8 cellular contexts compared by ENCODE assay signal in the genomic region with DNA sequence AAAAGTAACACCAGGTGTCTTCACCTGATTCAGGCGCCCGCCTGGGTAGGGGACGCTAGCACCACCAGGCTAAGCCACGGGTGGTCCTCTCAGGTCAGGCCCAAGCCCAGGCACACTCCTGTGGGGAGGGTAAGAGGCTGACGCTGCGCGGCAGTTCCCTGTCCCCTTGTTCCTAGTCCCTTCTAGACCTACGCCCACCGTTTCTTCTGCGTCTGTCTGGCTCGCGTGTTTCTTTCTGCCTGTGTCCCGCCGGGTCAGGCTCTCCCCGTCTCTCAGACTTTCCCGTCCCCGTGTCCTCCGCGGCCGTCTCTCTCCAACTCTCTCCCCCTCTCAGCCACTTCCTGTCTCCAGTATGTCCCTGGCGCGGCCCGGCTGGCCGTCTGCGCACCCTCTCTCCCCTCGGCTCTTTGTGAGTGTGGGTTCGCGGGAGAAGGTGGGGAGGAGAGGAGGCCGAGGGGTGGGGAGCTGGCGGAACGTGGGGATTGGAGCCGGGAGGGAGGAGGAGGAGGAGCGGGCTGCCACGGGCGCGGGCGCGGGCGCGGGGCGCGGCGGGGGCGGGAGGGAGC. TPM values are rescaled to one million over a fixed set of nuclear protein-coding genes. Genes with fewer than 3 reads are reported as not detected.
DNase-seq lines count a peak whose midpoint lies in the region; ATAC-seq and TF ChIP-seq lines count a peak whose summit lies in the region.

No MANE protein-coding gene starts in this region.

- H3K9me3 Mint-ChIP-seq in activated CD4-positive, alpha-beta T cell treated with anti-CD3 and anti-CD28 coated beads, Interleukin-2, amount 10 ng/mL, durations not matched to agents 7 days and 5 days, result no peaks in the 10 kb centered on the region
- H3K9me3 Mint-ChIP-seq in endothelial cell (ENCODE audit: unreplicated experiment), result no peaks in the 10 kb centered on the region

- WGBS in mesendoderm (ENCODE audit: extremely low coverage, insufficient coverage, low lambda C conversion rate), result no CpG with 5 or more reads among the region's 44 CpGs

- H3K56ac ChIP-seq in mesendoderm (ENCODE audit: low read length), result peak overlapping the region; percentile 92

- H3K27ac Mint-ChIP-seq in activated CD4-positive, alpha-beta T cell treated with anti-CD3 and anti-CD28 coated beads, Interleukin-2, amount 10 ng/mL, durations not matched to agents 7 days and 5 days, result peak overlapping the region; percentile 87
- H3K27ac Mint-ChIP-seq in endothelial cell (ENCODE audit: unreplicated experiment), result peak overlapping the region; percentile 95

- RAD21 ChIA-PET in HCT116 (lab: Charles Lee; ENCODE audit: low non-redundant PET in 1 of 2, low total read pairs in 2 of 2, uncharacterized antibody in 2 of 2, unreplicated experiment in 2 of 2), result interaction anchor here in 1 of 2 experiments (1.0 kb wide), 1 partner anchor 52 kb away, joined by 3 read pairs; no protein-coding TSS in a partner anchor

- TSS peak; percentile 40 for BruUV-seq in HCT116 (replicated peaks; lab: Mats Ljungman, UMichigan)

- H3K27ac ChIP-seq in HCT116 (ENCODE audit: low read depth, low read length) (peak overlapping the region; percentile 97), mesendoderm (ENCODE audit: low read depth, low read length) (peak overlapping the region; percentile 53)

- no peak for TF ChIP-seq RAD21 in HCT116 (IDR thresholded peaks at IDR 0.05; ENCODE audit: low read depth)

- H2AFZ ChIP-seq in HCT116 (ENCODE audit: low read depth, low read length, poor library complexity, severe bottlenecking), result no peak overlapping the region

- H2BK15ac ChIP-seq in mesendoderm (replicated peaks; ENCODE audit: low read depth), result no peak overlapping the region

- peak overlapping the region; percentile 94 for H3K23ac ChIP-seq in mesendoderm (ENCODE audit: low read length)

- H3K27me3 ChIP-seq in GM06990 (replicated peaks; ENCODE audit: control insufficient read depth, insufficient read depth, low read length) (peaks cover 3% of the 10 kb centered on the region), HCT116 (ENCODE audit: insufficient read depth, low read length) (no peaks in the 10 kb centered on the region), mesendoderm (ENCODE audit: insufficient read depth, low read length, poor library complexity) (no peaks in the 10 kb centered on the region)

- ATAC-seq in HCT116, result peak; percentile 43

- H3K9me2 ChIP-seq in HCT116 (ENCODE audit: insufficient read depth), result no peaks in the 10 kb centered on the region

- DNase-seq in GM06990 (ENCODE audit: extremely low read depth, insufficient read length), result peak; percentile 48
- DNase-seq in HCT116 (ENCODE audit: low read depth, low spot score), result no peak
- peak; percentile 41 for DNase-seq in NCI-H1105 (lab: John Stamatoyannopoulos, UW)
- peak; percentile 42 for DNase-seq in activated CD4-positive, alpha-beta T cell treated with anti-CD3 and anti-CD28 coated beads, Interleukin-2, amount 10 ng/mL, durations not matched to agents 7 days and 5 days
- peak; percentile 60 for DNase-seq in endothelial cell (ENCODE audit: low spot score)
- peak; percentile 81 for DNase-seq in mesendoderm
- peak; percentile 70 for DNase-seq in stimulated activated CD8-positive, alpha-beta memory T cell treated with anti-CD3 and anti-CD28 coated beads, Interleukin-4, amount 100 ng/mL, for 48 hours
- DNase-seq in activated gamma-delta T cell treated with Interleukin-2 at 50 U/mL for 16 hours, result no peak

- peak overlapping the region; percentile 92 for H3K4me3 Mint-ChIP-seq in activated CD4-positive, alpha-beta T cell treated with anti-CD3 and anti-CD28 coated beads, Interleukin-2, amount 10 ng/mL, durations not matched to agents 7 days and 5 days
- peak overlapping the region; percentile 96 for H3K4me3 Mint-ChIP-seq in endothelial cell (ENCODE audit: unreplicated experiment)

- H3K4me1 Mint-ChIP-seq in activated CD4-positive, alpha-beta T cell treated with anti-CD3 and anti-CD28 coated beads, Interleukin-2, amount 10 ng/mL, durations not matched to agents 7 days and 5 days, result peaks cover 30% of the 10 kb centered on the region
- peaks cover 58% of the 10 kb centered on the region for H3K4me1 Mint-ChIP-seq in endothelial cell (ENCODE audit: unreplicated experiment)

- peak overlapping the region; percentile 93 for H3K9ac ChIP-seq in HCT116 (ENCODE audit: low read length)
- peak overlapping the region; percentile 85 for H3K9ac ChIP-seq in mesendoderm (ENCODE audit: low read length)

- intact Hi-C loops in HCT116 (cut with micrococcal nuclease), result loop anchor here (5.0 kb wide), 2 partner anchors 39 to 321 kb away; partner anchors contain the start of gene EIF4B

- H3K79me2 ChIP-seq in HCT116 (ENCODE audit: insufficient read depth, low read length) (peaks cover 17% of the 10 kb centered on the region; the same call in 1 of the 2 replicates), mesendoderm (ENCODE audit: control insufficient read depth, insufficient read depth, low read length) (peaks cover 13% of the 10 kb centered on the region)

- H4K5ac ChIP-seq in mesendoderm (ENCODE audit: low read length), result no peak overlapping the region

- H3K4ac ChIP-seq in mesendoderm (ENCODE audit: low read depth, low read length), result peak overlapping the region; percentile 85

- TF ChIP-seq CTCF in GM06990 (IDR thresholded peaks at IDR 0.05; ENCODE audit: insufficient read depth, low read length, poor library complexity, severe bottlenecking) (no peak), HCT116 (IDR thresholded peaks at IDR 0.05 in 2 of 3, conservative IDR thresholded peaks at IDR 0.05 in 1 of 3; ENCODE audit: borderline replicate concordance in 1 of 3, insufficient read depth in 1 of 3, low read depth in 2 of 3, low read length in 2 of 3) (no peak), endothelial cell (IDR thresholded peaks at IDR 0.05; ENCODE audit: unreplicated experiment) (no peak)

- H4K8ac ChIP-seq in mesendoderm (ENCODE audit: low read depth, low read length), result no peak overlapping the region

- no peak overlapping the region for H2BK120ac ChIP-seq in mesendoderm (ENCODE audit: low read depth, low read length)

- no peaks in the 10 kb centered on the region for H4K20me1 ChIP-seq in HCT116 (ENCODE audit: insufficient read depth)

- peak overlapping the region; percentile 68 for H2BK5ac ChIP-seq in mesendoderm (ENCODE audit: low read length)

- no peaks in the 10 kb centered on the region for H3K9me3 ChIP-seq in HCT116 (ENCODE audit: control insufficient read depth in 1 of 2, insufficient read depth in 1 of 2, low read depth in 1 of 2, low read length in 2 of 2)

- CTCF ChIA-PET in HCT116 (lab: Charles Lee), result interaction anchor here (0.8 to 2.8 kb wide), 8 partner anchors 9 to 167 kb away, joined by 3 to 20 read pairs (median 4); partner anchors contain the start of gene EIF4B
- CTCF ChIA-PET in activated CD4-positive, alpha-beta T cell treated with anti-CD3 and anti-CD28 coated beads, Interleukin-2, amount 10 ng/mL, durations not matched to agents 7 days and 5 days (lab: Charles Lee), result interaction anchor here (0.6 to 3.1 kb wide), 9 partner anchors 8 to 370 kb away, joined by 3 to 20 read pairs (median 8); partner anchors contain the start of genes SOAT2 and SPRYD3

- peak overlapping the region; percentile 90 for H3K4me2 ChIP-seq in HCT116 (ENCODE audit: low read length)
- peak overlapping the region; percentile 87 for H3K4me2 ChIP-seq in mesendoderm (ENCODE audit: low read length)

- H3K18ac ChIP-seq in mesendoderm (ENCODE audit: low read length), result peak overlapping the region; percentile 65

- TF ChIP-seq POLR2A in HCT116 (IDR thresholded peaks at IDR 0.05; ENCODE audit: borderline replicate concordance, extremely low read depth, insufficient read depth, insufficient read length), result peak; percentile 34

- H3K36me3 ChIP-seq in GM06990 (ENCODE audit: control insufficient read depth, insufficient read depth, low read length) (no peaks in the 10 kb centered on the region; the same call in 1 of the 2 replicates), HCT116 (ENCODE audit: control insufficient read depth in 1 of 2, insufficient read depth in 2 of 2, low read length in 2 of 2) (no peaks in the 10 kb centered on the region), mesendoderm (ENCODE audit: control insufficient read depth, insufficient read depth, low read length) (no peaks in the 10 kb centered on the region)

- H3K4me1 ChIP-seq in HCT116 (ENCODE audit: control insufficient read depth in 1 of 2, insufficient read depth in 2 of 2, low read length in 2 of 2) (peaks cover 59 to 83% of the 10 kb centered on the region in 2 experiments), mesendoderm (ENCODE audit: control insufficient read depth, low read depth, low read length) (peaks cover 42% of the 10 kb centered on the region)

- no peak overlapping the region for H2AK5ac ChIP-seq in mesendoderm (ENCODE audit: low read length)

- peaks cover 9% of the 10 kb centered on the region for H3K79me1 ChIP-seq in mesendoderm (ENCODE audit: low read length)

- H3K36me3 Mint-ChIP-seq in activated CD4-positive, alpha-beta T cell treated with anti-CD3 and anti-CD28 coated beads, Interleukin-2, amount 10 ng/mL, durations not matched to agents 7 days and 5 days (ENCODE audit: low read depth), result peaks cover 2% of the 10 kb centered on the region
- H3K36me3 Mint-ChIP-seq in endothelial cell (ENCODE audit: low read depth, unreplicated experiment), result peaks cover 12% of the 10 kb centered on the region

- H3K4me3 ChIP-seq in GM06990 (replicated peaks; ENCODE audit: low read depth, low read length) (peak overlapping the region; percentile 66), HCT116 (replicated peaks in 1 of 2; ENCODE audit: low read depth in 1 of 2, low read length in 2 of 2) (peak overlapping the region; percentile 81 to 83), mesendoderm (ENCODE audit: low read length) (peak overlapping the region; percentile 59)

- peaks cover 10% of the 10 kb centered on the region for H3K27me3 Mint-ChIP-seq in activated CD4-positive, alpha-beta T cell treated with anti-CD3 and anti-CD28 coated beads, Interleukin-2, amount 10 ng/mL, durations not matched to agents 7 days and 5 days
- H3K27me3 Mint-ChIP-seq in endothelial cell (ENCODE audit: unreplicated experiment), result peaks cover 28% of the 10 kb centered on the region

- POLR2A ChIA-PET in HCT116 (lab: Charles Lee), result interaction anchor here (0.7 to 3.0 kb wide), 6 partner anchors 8 to 395 kb away, joined by 3 to 14 read pairs (median 6); partner anchors contain the start of genes CSAD, EIF4B, PRR13 and SPRYD3
- POLR2A ChIA-PET in activated CD4-positive, alpha-beta T cell treated with anti-CD3 and anti-CD28 coated beads, Interleukin-2, amount 10 ng/mL, durations not matched to agents 7 days and 5 days (lab: Charles Lee), result no interaction called here

RNA-seq across cellular contexts. Expression of gene TNS2, which starts 3.1 kb away (rescaled TPM):
- 25.7 TPM for total RNA-seq in HCT116 (2021; ENCODE audit: unreplicated experiment)
- polyA plus RNA-seq in HCT116 (2012), result 16.3 and 17.3 TPM in 2 replicates
- 1 to 10 TPM in 1 of 2 experiments, under 1 TPM in 1; 0.92 to 1.8 TPM for total RNA-seq in activated CD4-positive, alpha-beta T cell treated with anti-CD3 and anti-CD28 coated beads, Interleukin-2, amount 10 ng/mL, durations not matched to agents 7 days and 5 days
- 112 TPM for total RNA-seq in endothelial cell (ENCODE audit: unreplicated experiment)
- 15.4 TPM for polyA plus RNA-seq in mesendoderm (2013, experiment 1 of 2)
- polyA plus RNA-seq in mesendoderm (2013, experiment 2 of 2), result 22.5 TPM

RNA-seq across cellular contexts. Expression of gene SPRYD3, which starts 32.5 kb away (rescaled TPM):
- total RNA-seq in HCT116 (2021; ENCODE audit: unreplicated experiment), result 47.5 TPM
- polyA plus RNA-seq in HCT116 (2012), result 48.1 and 55.1 TPM in 2 replicates
- total RNA-seq in activated CD4-positive, alpha-beta T cell treated with anti-CD3 and anti-CD28 coated beads, Interleukin-2, amount 10 ng/mL, durations not matched to agents 7 days and 5 days, result 10 to 100 TPM; 19.0 to 20.2 TPM
- 10.5 TPM for total RNA-seq in endothelial cell (ENCODE audit: unreplicated experiment)
- 4.4 TPM for polyA plus RNA-seq in mesendoderm (2013, experiment 1 of 2)
- polyA plus RNA-seq in mesendoderm (2013, experiment 2 of 2), result 4.3 TPM

RNA-seq across cellular contexts. Expression of gene EIF4B, which starts 40.5 kb away (rescaled TPM):
- total RNA-seq in HCT116 (2021; ENCODE audit: unreplicated experiment) (809 TPM), endothelial cell (ENCODE audit: unreplicated experiment) (629 TPM)
- 589 and 640 TPM in 2 replicates for polyA plus RNA-seq in HCT116 (2012)
- 100 to 1,000 TPM; 385 to 474 TPM for total RNA-seq in activated CD4-positive, alpha-beta T cell treated with anti-CD3 and anti-CD28 coated beads, Interleukin-2, amount 10 ng/mL, durations not matched to agents 7 days and 5 days
- polyA plus RNA-seq in mesendoderm (2013, experiment 1 of 2), result 385 TPM
- polyA plus RNA-seq in mesendoderm (2013, experiment 2 of 2), result 407 TPM

RNA-seq across cellular contexts. Expression of gene IGFBP6, which starts 50.7 kb away (rescaled TPM):
- 83.4 TPM for total RNA-seq in HCT116 (2021; ENCODE audit: unreplicated experiment)
- 89.0 and 110 TPM in 2 replicates for polyA plus RNA-seq in HCT116 (2012)
- under 1 TPM in 1 of 2 experiments, not detected in 1; 0.37 TPM for total RNA-seq in activated CD4-positive, alpha-beta T cell treated with anti-CD3 and anti-CD28 coated beads, Interleukin-2, amount 10 ng/mL, durations not matched to agents 7 days and 5 days
- 21.1 TPM for total RNA-seq in endothelial cell (ENCODE audit: unreplicated experiment)
- polyA plus RNA-seq in mesendoderm (2013, experiment 1 of 2), result 4.1 TPM
- polyA plus RNA-seq in mesendoderm (2013, experiment 2 of 2), result 4.5 TPM

RNA-seq across cellular contexts. Expression of gene SOAT2, which starts 56.5 kb away (rescaled TPM):
- total RNA-seq in HCT116 (2021; ENCODE audit: unreplicated experiment) (0.17 TPM), endothelial cell (ENCODE audit: unreplicated experiment) (not detected)
- polyA plus RNA-seq in HCT116 (2012), result 0.14 and 0.22 TPM in 2 replicates
- total RNA-seq in activated CD4-positive, alpha-beta T cell treated with anti-CD3 and anti-CD28 coated beads, Interleukin-2, amount 10 ng/mL, durations not matched to agents 7 days and 5 days, result 1 to 10 TPM; 1.0 to 1.7 TPM
- not detected for polyA plus RNA-seq in mesendoderm (2013, experiment 1 of 2)
- 0.01 TPM for polyA plus RNA-seq in mesendoderm (2013, experiment 2 of 2)

Comparison
In these comparisons a context has a peak if more than half of its experiments do, and no peak if none do; other contexts are left out.
1. DNase-seq: peak in GM06990 (single experiment), NCI-H1105 (single experiment), activated CD4-positive, alpha-beta T cell treated with anti-CD3 and anti-CD28 coated beads, Interleukin-2, amount 10 ng/mL, durations not matched to agents 7 days and 5 days (single experiment), endothelial cell (single experiment), mesendoderm (single experiment) and stimulated activated CD8-positive, alpha-beta memory T cell treated with anti-CD3 and anti-CD28 coated beads, Interleukin-4, amount 100 ng/mL, for 48 hours (single experiment); none in HCT116 (single experiment) and activated gamma-delta T cell treated with Interleukin-2 at 50 U/mL for 16 hours (single experiment).
2. Peak in every context shown above with its lines, with median percentiles within 50 percentile points of each other: H3K4me3 ChIP-seq.